Comparison of ENCODE assay signal across 21 cellular contexts in the genomic region with DNA sequence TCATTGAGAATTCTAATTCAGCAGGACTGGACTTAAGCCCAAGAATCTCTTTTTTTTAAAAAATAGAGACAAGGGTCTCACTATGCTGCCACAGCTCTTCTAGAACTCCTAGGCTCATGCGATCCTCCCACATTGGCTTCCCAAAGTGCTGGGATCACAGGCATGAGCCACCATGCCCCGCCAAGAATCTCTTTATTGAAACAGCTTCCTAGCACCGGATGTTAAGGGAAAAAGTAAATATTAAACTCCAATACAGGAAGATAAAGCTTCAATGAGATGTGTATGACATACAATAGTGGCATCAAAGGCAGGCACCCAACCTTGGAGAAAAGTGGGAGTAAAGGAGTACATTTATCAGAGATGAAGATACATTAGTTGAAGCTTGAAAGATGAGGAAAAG. TPM values are rescaled to one million over a fixed set of nuclear protein-coding genes. Genes with fewer than 3 reads are reported as not detected.
DNase-seq lines count a peak whose midpoint lies in the region; ATAC-seq and TF ChIP-seq lines count a peak whose summit lies in the region.
"Had no signal": no experiment of that assay in that cellular context is flagged by ENCODE, and none has a peak within 500 bp of the region (broad histone marks: within the 10 kb centered on the region; RNA-seq: fewer than 3 reads in every experiment).

No MANE protein-coding gene starts in this region.

- H3F3A ChIP-seq in DOHH2 (ENCODE audit: control insufficient read depth, insufficient read depth): peaks cover 8% of the 10 kb centered on the region; the same call in 1 of the 2 replicates

- no peak overlapping the region for H3K4me3 ChIP-seq in DOHH2 (ENCODE audit: low read length)
- no peak overlapping the region for H3K4me3 ChIP-seq in osteoblast (ENCODE audit: insufficient read depth, low read length)
- H3K4me3 ChIP-seq in tibial nerve: no peak overlapping the region
- H3K4me3 ChIP-seq: ascending aorta, PC-9, prostate gland, SJCRH30 had no signal

- H3K27ac Mint-ChIP-seq in activated CD4-positive, alpha-beta T cell treated with anti-CD3 and anti-CD28 coated beads, Interleukin-2, amount 10 ng/mL, durations not matched to agents 24 days and 14 days: peak overlapping the region; percentile 51
- H3K27ac Mint-ChIP-seq in WTC11: peak overlapping the region; percentile 9
- H3K27ac Mint-ChIP-seq: activated CD4-positive, alpha-beta memory T cell treated with anti-CD3 and anti-CD28 coated beads for 36 hours; stimulated activated naive B cell treated with anti-CD40 and anti-IgM and Interleukin-4, amounts not matched to agents 10 μg/mL and 1 μg/mL and 100 μg/mL, for 72 hours; T-helper 17 cell had no signal

- H3K4me2 ChIP-seq in DOHH2 (ENCODE audit: low read length) (peak overlapping the region; percentile 9; the same call in 1 of the 2 replicates), osteoblast (ENCODE audit: insufficient read depth, low read length) (no peak overlapping the region)
- H3K4me2 ChIP-seq: PC-9 had no signal

- peaks cover 27% of the 10 kb centered on the region for H4K20me1 ChIP-seq in DOHH2 (ENCODE audit: control insufficient read depth, insufficient read depth, low read depth, low read length)
- peaks cover 82% of the 10 kb centered on the region for H4K20me1 ChIP-seq in osteoblast (ENCODE audit: insufficient read depth, low read length)

- TF ChIP-seq EP300 in tibial nerve (IDR thresholded peaks at IDR 0.05): no peak

- H3K27me3 ChIP-seq in DOHH2 (ENCODE audit: control insufficient read depth, low read length): no peaks in the 10 kb centered on the region
- no peaks in the 10 kb centered on the region for H3K27me3 ChIP-seq in osteoblast (ENCODE audit: insufficient read depth, low read length)
- H3K27me3 ChIP-seq in tibial nerve: no peaks in the 10 kb centered on the region
- H3K27me3 ChIP-seq: ascending aorta, SJCRH30 had no signal

- no peak for ATAC-seq in WTC11
- ATAC-seq: stimulated activated naive B cell treated with anti-CD40 and anti-IgM and Interleukin-4, amounts not matched to agents 10 μg/mL and 1 μg/mL and 100 μg/mL, for 72 hours; T-helper 17 cell had no signal

- 54 to 61% methylated on average over 3 of the region's 3 CpGs for WGBS in tibial nerve, 2 donors

- CTCF ChIA-PET in WTC11 (lab: Charles Lee): interaction anchor here (0.6 to 1.4 kb wide), 3 partner anchors 11 to 125 kb away, joined by 3 to 5 read pairs (median 3); no protein-coding TSS in a partner anchor

- H3K9me3 ChIP-seq in DOHH2 (ENCODE audit: control insufficient read depth, insufficient read depth, low read length) (no peaks in the 10 kb centered on the region), osteoblast (ENCODE audit: low read depth, low read length) (no peaks in the 10 kb centered on the region), tibial nerve (no peaks in the 10 kb centered on the region)
- H3K9me3 ChIP-seq: ascending aorta, prostate gland had no signal

- no peak for DNase-seq in activated CD4-positive, alpha-beta T cell treated with anti-CD3 and anti-CD28 coated beads, Interleukin-2, amount 10 ng/mL, durations not matched to agents 24 days and 14 days
- DNase-seq in activated CD4-positive, alpha-beta T cell treated with anti-CD3 and anti-CD28 coated beads, Interleukin-2, amount 50 U/mL, for 1 hour: no peak
- DNase-seq in WTC11 (ENCODE audit: low spot score): no peak
- no peak for DNase-seq in osteoblast (ENCODE audit: insufficient read length, low spot score, missing footprints)
- DNase-seq in activated CD4-positive, CD25-positive, alpha-beta regulatory T cell treated with anti-CD3 and anti-CD28 coated beads, Interleukin-2, amount 50 U/mL, for 72 hours: no peak
- DNase-seq in erythroblast (lab: John Stamatoyannopoulos, UW): no peak
- DNase-seq in tibial nerve (ENCODE audit: low spot score in 2 of 2): no peak
- DNase-seq: activated CD4-positive, alpha-beta memory T cell treated with anti-CD3 and anti-CD28 coated beads for 36 hours; activated naive CD4-positive, alpha-beta T cell treated with Interleukin-2 at 50 U/mL for 16 hours; DMS79 treated with DMSO at 0.1 percent for 48 hours; effector CD4-positive, alpha-beta T cell; H9; midbrain; NCI-H2107; PC-9; SJCRH30; stimulated activated naive B cell treated with anti-CD40 and anti-IgM and Interleukin-4, amounts not matched to agents 10 μg/mL and 1 μg/mL and 100 μg/mL, for 72 hours; T-helper 17 cell had no signal

- H3K36me3 ChIP-seq in DOHH2 (ENCODE audit: control insufficient read depth, low read length) (peaks cover 69% of the 10 kb centered on the region), osteoblast (ENCODE audit: insufficient read depth, low read length) (peaks cover 20% of the 10 kb centered on the region), tibial nerve (peaks cover 0 to 17% (median 0%) of the 10 kb centered on the region in 3 donors)
- H3K36me3 ChIP-seq: prostate gland had no signal

- peaks cover 99% of the 10 kb centered on the region for H3K79me2 ChIP-seq in DOHH2 (ENCODE audit: control insufficient read depth, low read length)
- peaks cover 95% of the 10 kb centered on the region for H3K79me2 ChIP-seq in osteoblast (ENCODE audit: insufficient read depth, low read length)

- peaks cover 51% of the 10 kb centered on the region for H3K36me3 Mint-ChIP-seq in activated CD4-positive, alpha-beta T cell treated with anti-CD3 and anti-CD28 coated beads, Interleukin-2, amount 10 ng/mL, durations not matched to agents 24 days and 14 days (ENCODE audit: low read depth)
- H3K36me3 Mint-ChIP-seq in WTC11: peaks cover 16% of the 10 kb centered on the region

- no peaks in the 10 kb centered on the region for H3K27me3 Mint-ChIP-seq in activated CD4-positive, alpha-beta T cell treated with anti-CD3 and anti-CD28 coated beads, Interleukin-2, amount 10 ng/mL, durations not matched to agents 24 days and 14 days
- H3K27me3 Mint-ChIP-seq in WTC11 (ENCODE audit: low read depth): no peaks in the 10 kb centered on the region
- H3K27me3 Mint-ChIP-seq: activated CD4-positive, alpha-beta memory T cell treated with anti-CD3 and anti-CD28 coated beads for 36 hours; stimulated activated naive B cell treated with anti-CD40 and anti-IgM and Interleukin-4, amounts not matched to agents 10 μg/mL and 1 μg/mL and 100 μg/mL, for 72 hours; T-helper 17 cell had no signal

- TF ChIP-seq CTCF in DOHH2 (IDR thresholded peaks at IDR 0.05; ENCODE audit: low read depth, low read length, poor library complexity, severe bottlenecking): no peak
- no peak for TF ChIP-seq CTCF in WTC11 (IDR thresholded peaks at IDR 0.05)
- TF ChIP-seq CTCF in osteoblast (IDR thresholded peaks at IDR 0.05; ENCODE audit: extremely low read depth, low read depth, low read length): no peak
- TF ChIP-seq CTCF in tibial nerve (IDR thresholded peaks at IDR 0.05): no peak

- TF ChIP-seq POLR2A in erythroblast (IDR thresholded peaks at IDR 0.05; ENCODE audit: low read length) (no peak), tibial nerve (IDR thresholded peaks at IDR 0.05) (no peak)

- no peak overlapping the region for H3K4me3 Mint-ChIP-seq in activated CD4-positive, alpha-beta T cell treated with anti-CD3 and anti-CD28 coated beads, Interleukin-2, amount 10 ng/mL, durations not matched to agents 24 days and 14 days
- no peak overlapping the region for H3K4me3 Mint-ChIP-seq in WTC11
- H3K4me3 Mint-ChIP-seq: activated CD4-positive, alpha-beta memory T cell treated with anti-CD3 and anti-CD28 coated beads for 36 hours; H9; stimulated activated naive B cell treated with anti-CD40 and anti-IgM and Interleukin-4, amounts not matched to agents 10 μg/mL and 1 μg/mL and 100 μg/mL, for 72 hours had no signal

- H3K27ac ChIP-seq in DOHH2 (ENCODE audit: low read depth, low read length) (no peak overlapping the region), osteoblast (ENCODE audit: low read depth, low read length) (peak overlapping the region; percentile 33), tibial nerve (no peak overlapping the region)
- H3K27ac ChIP-seq: ascending aorta, PC-9, prostate gland, SJCRH30 had no signal

- H2AFZ ChIP-seq in osteoblast (ENCODE audit: low read length): no peak overlapping the region
- H2AFZ ChIP-seq: PC-9 had no signal

- POLR2A ChIA-PET in WTC11 (lab: Charles Lee): no interaction called here

- H3K4me1 ChIP-seq in DOHH2 (ENCODE audit: control insufficient read depth, low read length) (peaks cover 80% of the 10 kb centered on the region), osteoblast (ENCODE audit: insufficient read depth, low read length) (peaks cover 26% of the 10 kb centered on the region), tibial nerve (peaks cover 0 to 58% (median 9%) of the 10 kb centered on the region in 4 donors)
- H3K4me1 ChIP-seq: prostate gland had no signal

- H3K9me2 ChIP-seq in DOHH2 (replicated peaks; ENCODE audit: control insufficient read depth, low read length): no peaks in the 10 kb centered on the region

- intact Hi-C loops in activated CD4-positive, alpha-beta T cell treated with anti-CD3 and anti-CD28 coated beads, Interleukin-2, amount 10 ng/mL, durations not matched to agents 24 days and 14 days (cut with micrococcal nuclease): no loop called here

- peaks cover 36% of the 10 kb centered on the region for H3K4me1 Mint-ChIP-seq in activated CD4-positive, alpha-beta T cell treated with anti-CD3 and anti-CD28 coated beads, Interleukin-2, amount 10 ng/mL, durations not matched to agents 24 days and 14 days
- peaks cover 42% of the 10 kb centered on the region for H3K4me1 Mint-ChIP-seq in WTC11

- peaks cover 3% of the 10 kb centered on the region for H3K9me3 Mint-ChIP-seq in activated CD4-positive, alpha-beta T cell treated with anti-CD3 and anti-CD28 coated beads, Interleukin-2, amount 10 ng/mL, durations not matched to agents 24 days and 14 days
- no peaks in the 10 kb centered on the region for H3K9me3 Mint-ChIP-seq in WTC11
- H3K9me3 Mint-ChIP-seq: activated CD4-positive, alpha-beta memory T cell treated with anti-CD3 and anti-CD28 coated beads for 36 hours; H9; stimulated activated naive B cell treated with anti-CD40 and anti-IgM and Interleukin-4, amounts not matched to agents 10 μg/mL and 1 μg/mL and 100 μg/mL, for 72 hours had no signal

TF ChIP-seq in WTC11, 78 proteins besides CTCF, POLR2A, EP300 and RAD21 (continues in another document):
- no peak for TF ChIP-seq GRHL2 (CRISPR knock-in tag; IDR thresholded peaks at IDR 0.05; ENCODE audit: insufficient replicate concordance, severe bottlenecking)
- TF ChIP-seq TEAD4 (CRISPR knock-in tag; IDR thresholded peaks at IDR 0.05): no peak

RNA-seq across cellular contexts. Expression of gene PUM1, which starts 25.5 kb away (rescaled TPM):
- 122 and 132 TPM in 2 replicates for total RNA-seq in activated CD4-positive, alpha-beta T cell treated with anti-CD3 and anti-CD28 coated beads, Interleukin-2, amount 10 ng/mL, durations not matched to agents 24 days and 14 days
- 142 to 151 TPM (median 147 TPM) in 3 replicates for total RNA-seq in WTC11 (2021)
- 68.8 and 69.5 TPM in 2 replicates for total RNA-seq in osteoblast
- total RNA-seq in tibial nerve: 10 to 100 TPM; 64.8 to 93.4 (median 76.0) TPM
